Comparison of ENCODE assay signal across 11 cellular contexts in the genomic region with DNA sequence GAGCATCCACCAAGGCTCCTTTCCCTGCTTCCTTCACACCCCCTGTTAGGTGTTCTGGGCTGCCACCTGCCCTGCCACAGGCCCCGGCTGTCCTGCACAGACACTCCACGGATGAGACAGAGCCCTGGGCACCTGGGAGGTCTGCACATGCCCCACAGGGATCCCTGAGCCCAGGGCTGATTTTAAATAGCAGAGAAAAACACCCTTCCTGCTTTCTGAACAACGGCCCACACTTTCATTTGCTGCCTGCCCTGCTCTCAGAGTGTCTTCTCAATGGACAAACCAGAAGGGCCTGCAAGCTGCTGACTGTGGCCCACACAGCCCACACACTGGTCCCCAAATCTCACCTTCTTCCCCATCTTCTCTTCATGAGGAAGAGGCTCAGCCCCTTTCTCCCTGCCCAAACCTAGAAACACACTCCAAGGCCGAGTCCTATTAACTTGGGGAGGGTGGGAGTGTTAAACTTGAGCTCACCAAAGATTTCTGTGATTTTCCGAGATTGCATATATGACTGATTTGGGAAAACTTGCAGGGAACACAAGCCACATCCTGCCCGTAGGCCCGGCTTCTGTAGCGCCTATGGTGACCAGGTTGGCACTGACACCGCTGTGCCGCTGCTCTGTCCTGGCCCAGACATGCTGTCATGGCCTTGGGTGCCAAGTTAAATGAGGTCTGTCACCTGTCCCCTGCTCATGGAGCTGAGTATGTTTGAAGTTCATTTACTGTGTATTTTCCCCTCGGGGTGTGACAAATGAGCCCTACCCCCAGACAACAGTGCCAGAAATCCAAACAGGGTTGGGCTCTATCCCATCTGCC. TPM values are rescaled to one million over a fixed set of nuclear protein-coding genes. Genes with fewer than 3 reads are reported as not detected.
A peak's percentile ranks its signal among the peaks of the same experiment; 100 is the strongest.
DNase-seq lines count a peak whose midpoint lies in the region; ATAC-seq, FAIRE-seq and TF ChIP-seq lines count a peak whose summit lies in the region.
"Had no signal": no experiment of that assay in that cellular context is flagged by ENCODE, and none has a peak within 500 bp of the region (broad histone marks: within the 10 kb centered on the region; RNA-seq: fewer than 3 reads in every experiment).

No MANE protein-coding gene starts in this region.

- peaks cover 3% of the 10 kb centered on the region for H3K4me1 Mint-ChIP-seq in activated naive CD8-positive, alpha-beta T cell treated with anti-CD3 and anti-CD28 coated beads, Interleukin-2, amount 50 U/mL, for 24 hours
- peaks cover 9% of the 10 kb centered on the region for H3K4me1 Mint-ChIP-seq in activated naive CD8-positive, alpha-beta T cell treated with anti-CD3 and anti-CD28 coated beads for 36 hours
- peaks cover 3% of the 10 kb centered on the region for H3K4me1 Mint-ChIP-seq in astrocyte (ENCODE audit: low read depth, unreplicated experiment)

- H3K27me3 Mint-ChIP-seq in activated naive CD8-positive, alpha-beta T cell treated with anti-CD3 and anti-CD28 coated beads, Interleukin-2, amount 50 U/mL, for 24 hours, result no peaks in the 10 kb centered on the region
- no peaks in the 10 kb centered on the region for H3K27me3 Mint-ChIP-seq in activated naive CD8-positive, alpha-beta T cell treated with anti-CD3 and anti-CD28 coated beads for 36 hours
- peaks cover 14% of the 10 kb centered on the region for H3K27me3 Mint-ChIP-seq in astrocyte (ENCODE audit: low read depth, unreplicated experiment)
- H3K27me3 Mint-ChIP-seq: activated naive CD8-positive, alpha-beta T cell had no signal

- H3K36me3 ChIP-seq in astrocyte (ENCODE audit: insufficient read depth, low read length), result no peaks in the 10 kb centered on the region
- H3K36me3 ChIP-seq in upper lobe of right lung, result no peaks in the 10 kb centered on the region

- H3K27ac Mint-ChIP-seq in activated naive CD8-positive, alpha-beta T cell treated with anti-CD3 and anti-CD28 coated beads, Interleukin-2, amount 50 U/mL, for 24 hours, result no peak overlapping the region
- no peak overlapping the region for H3K27ac Mint-ChIP-seq in activated naive CD8-positive, alpha-beta T cell treated with anti-CD3 and anti-CD28 coated beads for 36 hours
- H3K27ac Mint-ChIP-seq in astrocyte (ENCODE audit: unreplicated experiment), result no peak overlapping the region
- H3K27ac Mint-ChIP-seq: activated naive CD8-positive, alpha-beta T cell had no signal

- H3K9me3 ChIP-seq in astrocyte (ENCODE audit: insufficient read depth, low read depth, low read length), result no peaks in the 10 kb centered on the region
- H3K9me3 ChIP-seq in upper lobe of right lung, result no peaks in the 10 kb centered on the region

- no peak overlapping the region for H3K9ac ChIP-seq in astrocyte (ENCODE audit: low read length)

- H3K36me3 Mint-ChIP-seq in activated naive CD8-positive, alpha-beta T cell treated with anti-CD3 and anti-CD28 coated beads, Interleukin-2, amount 50 U/mL, for 24 hours (ENCODE audit: low read depth), result no peaks in the 10 kb centered on the region
- no peaks in the 10 kb centered on the region for H3K36me3 Mint-ChIP-seq in activated naive CD8-positive, alpha-beta T cell treated with anti-CD3 and anti-CD28 coated beads for 36 hours
- H3K36me3 Mint-ChIP-seq in astrocyte (ENCODE audit: low read depth, unreplicated experiment), result no peaks in the 10 kb centered on the region
- H3K36me3 Mint-ChIP-seq: activated naive CD8-positive, alpha-beta T cell had no signal

- FAIRE-seq in astrocyte (lab: Jason Lieb, UNC), result no peak
- FAIRE-seq: endothelial cell of umbilical vein, keratinocyte had no signal

- no peaks in the 10 kb centered on the region for H3K79me2 ChIP-seq in astrocyte (ENCODE audit: insufficient read depth, low read length)

- no peak for TF ChIP-seq CTCF in astrocyte (IDR thresholded peaks at IDR 0.05; ENCODE audit: insufficient read depth, low read depth, low read length)
- TF ChIP-seq CTCF in lower leg skin (IDR thresholded peaks at IDR 0.05), result no peak
- TF ChIP-seq CTCF in upper lobe of right lung (IDR thresholded peaks at IDR 0.05), result no peak

- H3K4me1 ChIP-seq in astrocyte (ENCODE audit: insufficient read depth, low read length) (peaks cover 3% of the 10 kb centered on the region), upper lobe of right lung (peaks cover 4% of the 10 kb centered on the region)

- H2AFZ ChIP-seq in astrocyte (ENCODE audit: low read depth, low read length), result no peak overlapping the region

- intact Hi-C loops in lower leg skin (cut with DNase I; ENCODE audit: low total_unique reads) (no loop called here), upper lobe of right lung (cut with DNase I) (no loop called here)

- 58 to 61% methylated on average over 11 of the region's 11 CpGs for WGBS in lower leg skin, 2 donors

- no peaks in the 10 kb centered on the region for H3K27me3 ChIP-seq in astrocyte (ENCODE audit: insufficient read depth, low read length)
- no peaks in the 10 kb centered on the region for H3K27me3 ChIP-seq in upper lobe of right lung

- peak; percentile 0 for DNase-seq in activated naive CD8-positive, alpha-beta T cell treated with anti-CD3 and anti-CD28 coated beads, Interleukin-2, amount 50 U/mL, for 24 hours
- DNase-seq in activated naive CD8-positive, alpha-beta T cell treated with anti-CD3 and anti-CD28 coated beads for 36 hours, result no peak
- DNase-seq in astrocyte (ENCODE audit: low read depth) (no peak), lower leg skin (ENCODE audit: low spot score in 2 of 2) (peak; percentile 16 to 82), upper lobe of right lung (no peak), NCI-H1417 treated with DMSO at 0.1 percent for 48 hours (lab: John Stamatoyannopoulos, UW) (no peak), retina (no peak)

- no peak overlapping the region for H3K4me3 Mint-ChIP-seq in activated naive CD8-positive, alpha-beta T cell treated with anti-CD3 and anti-CD28 coated beads, Interleukin-2, amount 50 U/mL, for 24 hours
- no peak overlapping the region for H3K4me3 Mint-ChIP-seq in activated naive CD8-positive, alpha-beta T cell treated with anti-CD3 and anti-CD28 coated beads for 36 hours
- H3K4me3 Mint-ChIP-seq in astrocyte (ENCODE audit: unreplicated experiment), result no peak overlapping the region
- H3K4me3 Mint-ChIP-seq: activated naive CD8-positive, alpha-beta T cell had no signal

- H3K4me3 ChIP-seq in astrocyte (ENCODE audit: insufficient read depth, low read depth, low read length) (no peak overlapping the region), lower leg skin (ENCODE audit: low read depth, poor library complexity, severe bottlenecking) (no peak overlapping the region), upper lobe of right lung (no peak overlapping the region)

- H3K4me2 ChIP-seq in astrocyte (ENCODE audit: low read length), result peak overlapping the region; percentile 8

- no peaks in the 10 kb centered on the region for H4K20me1 ChIP-seq in astrocyte (ENCODE audit: insufficient read depth, low read length)

- no peak overlapping the region for H3K27ac ChIP-seq in astrocyte (ENCODE audit: low read depth, low read length)
- H3K27ac ChIP-seq in upper lobe of right lung, result no peak overlapping the region

- TF ChIP-seq POLR2A in lower leg skin (IDR thresholded peaks at IDR 0.05), result no peak

- no peak for ATAC-seq in activated naive CD8-positive, alpha-beta T cell treated with anti-CD3 and anti-CD28 coated beads, Interleukin-2, amount 50 U/mL, for 24 hours
- peak; percentile 5 for ATAC-seq in upper lobe of right lung
- ATAC-seq in activated CD4-positive, CD25-positive, alpha-beta regulatory T cell treated with anti-CD3 and anti-CD28 coated beads, Interleukin-2, amount 50 U/mL, for 24 hours, result no peak

- no peaks in the 10 kb centered on the region for H3K9me3 Mint-ChIP-seq in activated naive CD8-positive, alpha-beta T cell treated with anti-CD3 and anti-CD28 coated beads, Interleukin-2, amount 50 U/mL, for 24 hours
- peaks cover 3% of the 10 kb centered on the region for H3K9me3 Mint-ChIP-seq in activated naive CD8-positive, alpha-beta T cell treated with anti-CD3 and anti-CD28 coated beads for 36 hours
- H3K9me3 Mint-ChIP-seq in astrocyte (ENCODE audit: unreplicated experiment), result peaks cover 8% of the 10 kb centered on the region

RNA-seq across cellular contexts. Expression of a gene that starts 47.2 kb away (rescaled TPM):
- total RNA-seq in activated naive CD8-positive, alpha-beta T cell treated with anti-CD3 and anti-CD28 coated beads for 36 hours, result 100 to 1,000 TPM; 110 to 111 TPM
- total RNA-seq in astrocyte, result 31.0 and 33.6 TPM in 2 replicates
- 100 to 1,000 TPM in 2 of 4 donors, 10 to 100 TPM in 2; 50.8 to 151 (median 98.7) TPM for total RNA-seq in lower leg skin
- 176 TPM for total RNA-seq in upper lobe of right lung

Comparison
In these comparisons a context has a peak if more than half of its experiments do, and no peak if none do; other contexts are left out.
1. DNase-seq: peak in activated naive CD8-positive, alpha-beta T cell treated with anti-CD3 and anti-CD28 coated beads, Interleukin-2, amount 50 U/mL, for 24 hours (single experiment) and lower leg skin (2 of 2); none in activated naive CD8-positive, alpha-beta T cell treated with anti-CD3 and anti-CD28 coated beads for 36 hours (single experiment), astrocyte (single experiment), upper lobe of right lung (single experiment), NCI-H1417 treated with DMSO at 0.1 percent for 48 hours (single experiment) and retina (single experiment).